In the genomic region with DNA sequence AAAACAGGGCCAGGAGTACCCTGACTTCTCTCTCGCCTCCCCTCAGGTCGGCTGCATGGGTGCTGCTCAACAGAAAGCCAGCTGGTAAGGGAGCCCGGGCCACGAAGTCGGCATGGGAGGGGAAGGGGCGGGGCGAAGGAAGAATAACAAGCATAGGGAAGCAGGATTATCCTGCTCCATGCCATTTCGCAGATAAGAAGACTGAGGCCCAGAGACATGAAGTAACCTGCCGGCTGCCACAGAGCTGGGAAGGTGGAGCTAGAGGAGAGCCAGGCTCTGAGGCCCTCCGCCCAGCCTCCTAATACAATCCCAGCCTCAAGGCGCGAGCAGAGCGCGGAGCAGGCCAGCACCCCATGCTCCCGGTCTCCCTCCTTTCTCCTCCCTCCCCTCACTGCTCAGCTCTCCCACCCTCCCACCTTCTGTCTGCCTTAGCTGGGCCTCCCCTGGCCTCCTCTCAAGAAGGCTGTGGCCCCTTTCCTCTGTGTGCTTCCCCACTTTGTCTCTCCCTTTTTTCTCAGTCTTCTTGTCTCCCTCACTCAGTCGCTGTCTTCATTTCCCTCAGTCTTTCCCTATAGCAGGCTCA, we compare ENCODE assay signal across 8 cellular contexts. TPM values are rescaled to one million over a fixed set of nuclear protein-coding genes. Genes with fewer than 3 reads are reported as not detected.
A peak's percentile ranks its signal among the peaks of the same experiment; 100 is the strongest.
DNase-seq lines count a peak whose midpoint lies in the region; ATAC-seq and TF ChIP-seq lines count a peak whose summit lies in the region.

No MANE protein-coding gene starts in this region.

- peaks cover 53% of the 10 kb centered on the region for H3K4me1 Mint-ChIP-seq in activated T-cell treated with anti-CD3 and anti-CD28 coated beads, Interleukin-2, amount 50 U/mL, for 72 hours (ENCODE audit: low read depth)
- peaks cover 6% of the 10 kb centered on the region in 2 donors for H3K4me1 Mint-ChIP-seq in natural killer cell

- intact Hi-C loops in natural killer cell (cut with micrococcal nuclease): no loop called here

- ATAC-seq in activated T-cell treated with anti-CD3 and anti-CD28 coated beads, Interleukin-2, amount 50 U/mL, for 72 hours (replicated peaks in 1 of 2): no peak
- ATAC-seq in natural killer cell (no peak), HG03039 (IDR thresholded peaks at IDR 0.05; ENCODE audit: unreplicated experiment) (no peak)

- no peak for TF ChIP-seq CTCF in natural killer cell (IDR thresholded peaks at IDR 0.05)

- H3K9me3 Mint-ChIP-seq in activated T-cell treated with anti-CD3 and anti-CD28 coated beads, Interleukin-2, amount 50 U/mL, for 72 hours: no peaks in the 10 kb centered on the region
- H3K9me3 Mint-ChIP-seq in natural killer cell: no peaks in the 10 kb centered on the region

- H3K27ac Mint-ChIP-seq in activated T-cell treated with anti-CD3 and anti-CD28 coated beads, Interleukin-2, amount 50 U/mL, for 72 hours: peak overlapping the region; percentile 27
- peak overlapping the region; percentile 78 to 94 for H3K27ac Mint-ChIP-seq in natural killer cell

- H3K4me3 Mint-ChIP-seq in activated T-cell treated with anti-CD3 and anti-CD28 coated beads, Interleukin-2, amount 50 U/mL, for 72 hours: peak overlapping the region; percentile 49 to 76
- H3K4me3 Mint-ChIP-seq in natural killer cell: peak overlapping the region; percentile 49

- DNase-seq in activated T-cell treated with anti-CD3 and anti-CD28 coated beads, Interleukin-2, amount 50 U/mL, for 72 hours: no peak
- no peak for DNase-seq in activated T-cell treated with anti-CD3 and anti-CD28 coated beads, Interleukin-2, amount 50 U/mL, for 48 hours
- DNase-seq in NCI-H226: peak; percentile 31
- peak; percentile 66 for DNase-seq in ecto neural progenitor cell (ENCODE audit: low spot score)
- no peak for DNase-seq in natural killer cell
- DNase-seq in Ammon's horn (ENCODE audit: low spot score): no peak
- no peak for DNase-seq in NCI-H446 treated with DMSO at 0.1 percent for 48 hours (lab: John Stamatoyannopoulos, UW)

- no peaks in the 10 kb centered on the region for H3K27me3 Mint-ChIP-seq in activated T-cell treated with anti-CD3 and anti-CD28 coated beads, Interleukin-2, amount 50 U/mL, for 72 hours (ENCODE audit: low read depth)
- H3K27me3 Mint-ChIP-seq in natural killer cell (ENCODE audit: low read depth in 2 of 2): peaks cover 0 to 4% of the 10 kb centered on the region in 2 donors

- no peaks in the 10 kb centered on the region for H3K36me3 Mint-ChIP-seq in activated T-cell treated with anti-CD3 and anti-CD28 coated beads, Interleukin-2, amount 50 U/mL, for 72 hours (ENCODE audit: insufficient read depth in 2 of 2)
- H3K36me3 Mint-ChIP-seq in natural killer cell: no peaks in the 10 kb centered on the region

RNA-seq across cellular contexts. Expression of a gene that starts 13.2 kb away (rescaled TPM):
- 100 to 1,000 TPM; 454 to 573 TPM for total RNA-seq in activated T-cell treated with anti-CD3 and anti-CD28 coated beads, Interleukin-2, amount 50 U/mL, for 72 hours
- 10 to 100 TPM; 63.1 to 84.2 (median 77.3) TPM for total RNA-seq in natural killer cell

RNA-seq across cellular contexts. Expression of a gene that starts 25.3 kb away (rescaled TPM):
- 10 to 100 TPM; 22.8 to 26.7 TPM for total RNA-seq in activated T-cell treated with anti-CD3 and anti-CD28 coated beads, Interleukin-2, amount 50 U/mL, for 72 hours
- 10 to 100 TPM; 30.8 to 48.0 (median 39.7) TPM for total RNA-seq in natural killer cell

Comparison
In these comparisons a context has a peak if more than half of its experiments do, and no peak if none do; other contexts are left out.
1. DNase-seq: peak in NCI-H226 (single experiment) and ecto neural progenitor cell (single experiment); none in activated T-cell treated with anti-CD3 and anti-CD28 coated beads, Interleukin-2, amount 50 U/mL, for 72 hours (0 of 2), activated T-cell treated with anti-CD3 and anti-CD28 coated beads, Interleukin-2, amount 50 U/mL, for 48 hours (0 of 2), natural killer cell (single experiment), Ammon's horn (single experiment) and NCI-H446 treated with DMSO at 0.1 percent for 48 hours (single experiment).
2. RNA of a gene that starts 13.2 kb away (total RNA-seq): 454 to 573 TPM in activated T-cell treated with anti-CD3 and anti-CD28 coated beads, Interleukin-2, amount 50 U/mL, for 72 hours; 63.1 to 84.2 TPM in natural killer cell; every median in the first group is over 4 times any median in the second.